In the genomic region with DNA sequence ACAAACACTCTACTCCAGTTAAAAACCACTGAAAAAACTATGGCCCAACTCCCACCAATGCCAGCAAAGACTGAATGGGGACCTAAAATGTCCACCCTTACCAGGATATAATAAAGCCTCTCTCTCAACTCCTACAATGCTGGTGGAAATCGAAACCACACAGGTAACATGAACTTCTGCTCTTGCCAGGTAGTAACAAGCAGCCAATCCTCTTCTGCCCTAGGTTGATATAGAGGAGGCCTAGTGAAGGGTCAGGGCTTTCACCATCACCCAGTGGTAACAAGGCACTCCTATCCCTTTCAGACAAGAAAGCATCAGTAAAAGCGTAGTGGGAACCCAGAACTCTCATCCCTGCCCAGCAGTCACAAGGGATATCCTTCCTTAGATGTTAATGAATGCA, we compare ENCODE assay signal across 17 cellular contexts. TPM values are rescaled to one million over a fixed set of nuclear protein-coding genes. Genes with fewer than 3 reads are reported as not detected.
DNase-seq lines count a peak whose midpoint lies in the region; ATAC-seq and TF ChIP-seq lines count a peak whose summit lies in the region.
"Had no signal": no experiment of that assay in that cellular context is flagged by ENCODE, and none has a peak within 500 bp of the region (broad histone marks: within the 10 kb centered on the region; RNA-seq: fewer than 3 reads in every experiment).

No MANE protein-coding gene starts in this region.

- H2BK12ac ChIP-seq in H9 (ENCODE audit: insufficient read length, low read depth, low read length): no peak overlapping the region

- H3K4me1 ChIP-seq in H9 (ENCODE audit: insufficient read depth, low read length): no peaks in the 10 kb centered on the region
- H3K4me1 ChIP-seq: esophagus squamous epithelium had no signal

- DNase-seq in activated CD4-positive, alpha-beta T cell treated with anti-CD3 and anti-CD28 coated beads, Interleukin-2, amount 10 ng/mL, durations not matched to agents 7 days and 5 days: no peak
- DNase-seq in activated CD4-positive, alpha-beta T cell treated with anti-CD3 and anti-CD28 coated beads, Interleukin-2, amount 50 U/mL, for 1 hour: no peak
- DNase-seq in H9: no peak
- no peak for DNase-seq in activated naive CD8-positive, alpha-beta T cell treated with anti-CD3 and anti-CD28 coated beads, Interleukin-2, amount 50 U/mL, for 24 hours
- DNase-seq in neural crest cell (ENCODE audit: low read depth, low spot score): no peak
- no peak for DNase-seq in head of caudate nucleus
- no peak for DNase-seq in lower leg skin (ENCODE audit: low spot score in 2 of 2)
- no peak for DNase-seq in AML-193 (lab: John Stamatoyannopoulos, UW)
- DNase-seq: ACHN; activated effector memory CD4-positive, alpha-beta T cell treated with Interleukin-2 at 50 U/mL for 16 hours; body of pancreas; esophagus squamous epithelium; NCI-H2081 treated with DMSO at 0.1 percent for 48 hours; stimulated activated CD4-positive, alpha-beta T cell treated with anti-CD3 and anti-CD28 coated beads, Interleukin-4, amount 100 ng/mL, for 4 hours had no signal

- H3K27ac ChIP-seq in H9 (ENCODE audit: insufficient read length, low read depth, low read length): no peak overlapping the region
- H3K27ac ChIP-seq: body of pancreas, esophagus squamous epithelium had no signal

- H3K27me3 Mint-ChIP-seq in activated CD4-positive, alpha-beta T cell treated with anti-CD3 and anti-CD28 coated beads, Interleukin-2, amount 10 ng/mL, durations not matched to agents 7 days and 5 days: no peaks in the 10 kb centered on the region
- H3K27me3 Mint-ChIP-seq in H9 (ENCODE audit: low read depth) (no peaks in the 10 kb centered on the region), neural crest cell (ENCODE audit: low read depth) (no peaks in the 10 kb centered on the region)
- no peaks in the 10 kb centered on the region for H3K27me3 Mint-ChIP-seq in activated naive CD8-positive, alpha-beta T cell treated with anti-CD3 and anti-CD28 coated beads, Interleukin-2, amount 50 U/mL, for 24 hours
- H3K27me3 Mint-ChIP-seq: dendritic cell treated with granulocyte-macrophage colony-stimulating factor and Interleukin-4, amounts not matched to agents 40 ng/mL and 50 ng/mL, for 4 days; type B pancreatic cell had no signal

- no peak for ATAC-seq in activated naive CD8-positive, alpha-beta T cell treated with anti-CD3 and anti-CD28 coated beads, Interleukin-2, amount 50 U/mL, for 24 hours
- ATAC-seq: body of pancreas, Right ventricle myocardium inferior had no signal

- no peaks in the 10 kb centered on the region for H3K9me3 ChIP-seq in H9 (ENCODE audit: control insufficient read depth, low read depth, low read length)
- H3K9me3 ChIP-seq: body of pancreas, esophagus squamous epithelium had no signal

- CTCF ChIA-PET in activated CD4-positive, alpha-beta T cell treated with anti-CD3 and anti-CD28 coated beads, Interleukin-2, amount 10 ng/mL, durations not matched to agents 7 days and 5 days (lab: Charles Lee): interaction anchor here (1.6 kb wide), 1 partner anchor 23 kb away, joined by 4 read pairs; a partner anchor contains a TSS

- H3K4me1 Mint-ChIP-seq in activated CD4-positive, alpha-beta T cell treated with anti-CD3 and anti-CD28 coated beads, Interleukin-2, amount 10 ng/mL, durations not matched to agents 7 days and 5 days: peaks cover 39% of the 10 kb centered on the region
- H3K4me1 Mint-ChIP-seq in H9 (peaks cover 18% of the 10 kb centered on the region in 2 experiments), neural crest cell (peaks cover 5% of the 10 kb centered on the region)
- H3K4me1 Mint-ChIP-seq in activated naive CD8-positive, alpha-beta T cell treated with anti-CD3 and anti-CD28 coated beads, Interleukin-2, amount 50 U/mL, for 24 hours: peaks cover 47% of the 10 kb centered on the region

- H2AFZ ChIP-seq in H9 (ENCODE audit: low read length): no peak overlapping the region

- no peak for TF ChIP-seq POLR2A in lower leg skin (IDR thresholded peaks at IDR 0.05)

- no peak overlapping the region for H4K8ac ChIP-seq in H9 (replicated peaks; ENCODE audit: insufficient read length, low read depth, low read length)

- no peaks in the 10 kb centered on the region for H3K23me2 ChIP-seq in H9 (ENCODE audit: insufficient read length, low read depth, low read length, poor library complexity, severe bottlenecking)

- H2BK120ac ChIP-seq in H9 (ENCODE audit: low read depth, low read length, poor library complexity, severe bottlenecking): no peak overlapping the region

- no peak overlapping the region for H2BK5ac ChIP-seq in H9 (ENCODE audit: insufficient read length, low read length)

- peak overlapping the region; percentile 0 for H3K27ac Mint-ChIP-seq in activated CD4-positive, alpha-beta T cell treated with anti-CD3 and anti-CD28 coated beads, Interleukin-2, amount 10 ng/mL, durations not matched to agents 7 days and 5 days
- H3K27ac Mint-ChIP-seq in H9 (peak overlapping the region; percentile 87 to 95 (median 93)), neural crest cell (ENCODE audit: unreplicated experiment) (peak overlapping the region; percentile 90)
- H3K27ac Mint-ChIP-seq in activated naive CD8-positive, alpha-beta T cell treated with anti-CD3 and anti-CD28 coated beads, Interleukin-2, amount 50 U/mL, for 24 hours: peak overlapping the region; percentile 37
- H3K27ac Mint-ChIP-seq: dendritic cell treated with granulocyte-macrophage colony-stimulating factor and Interleukin-4, amounts not matched to agents 40 ng/mL and 50 ng/mL, for 4 days; type B pancreatic cell had no signal

- H2BK20ac ChIP-seq in H9 (ENCODE audit: low read depth, low read length, poor library complexity, severe bottlenecking): no peak overlapping the region

- no peak overlapping the region for H3K4me3 ChIP-seq in lower leg skin (ENCODE audit: low read depth, poor library complexity, severe bottlenecking)
- H3K4me3 ChIP-seq: body of pancreas, esophagus squamous epithelium had no signal

- no peak overlapping the region for H3K18ac ChIP-seq in H9 (ENCODE audit: insufficient read length, low read depth, low read length)

- H3K4me3 Mint-ChIP-seq in activated CD4-positive, alpha-beta T cell treated with anti-CD3 and anti-CD28 coated beads, Interleukin-2, amount 10 ng/mL, durations not matched to agents 7 days and 5 days: no peak overlapping the region
- H3K4me3 Mint-ChIP-seq in H9: peak overlapping the region in 1 of 2 experiments; percentile 35; a peak in 2 of 5 replicates
- no peak overlapping the region for H3K4me3 Mint-ChIP-seq in activated naive CD8-positive, alpha-beta T cell treated with anti-CD3 and anti-CD28 coated beads, Interleukin-2, amount 50 U/mL, for 24 hours
- no peak overlapping the region for H3K4me3 Mint-ChIP-seq in neural crest cell
- H3K4me3 Mint-ChIP-seq: dendritic cell treated with granulocyte-macrophage colony-stimulating factor and Interleukin-4, amounts not matched to agents 40 ng/mL and 50 ng/mL, for 4 days; type B pancreatic cell had no signal

- POLR2A ChIA-PET in activated CD4-positive, alpha-beta T cell treated with anti-CD3 and anti-CD28 coated beads, Interleukin-2, amount 10 ng/mL, durations not matched to agents 7 days and 5 days (lab: Charles Lee): no interaction called here

- peaks cover 3% of the 10 kb centered on the region for H3K79me1 ChIP-seq in H9 (ENCODE audit: insufficient read depth, low read depth, low read length, poor library complexity, severe bottlenecking)

- TF ChIP-seq CTCF in H9 (conservative IDR thresholded peaks at IDR 0.05) (no peak), neural crest cell (conservative IDR thresholded peaks at IDR 0.05) (no peak), lower leg skin (IDR thresholded peaks at IDR 0.05) (no peak)

- no peak overlapping the region for H3K14ac ChIP-seq in H9 (ENCODE audit: insufficient read depth, low read length)

- no peak overlapping the region for H3T11ph ChIP-seq in H9 (ENCODE audit: low read length)

- H4K5ac ChIP-seq in H9 (ENCODE audit: insufficient read length, low read depth, low read length): no peak overlapping the region

- peaks cover 10% of the 10 kb centered on the region; the same call in 1 of the 2 replicates for H3K79me2 ChIP-seq in H9 (ENCODE audit: insufficient read depth, low read length)

- no peaks in the 10 kb centered on the region for H3K27me3 ChIP-seq in H9 (ENCODE audit: insufficient read depth, low read length)
- H3K27me3 ChIP-seq: esophagus squamous epithelium had no signal

- H3K9ac ChIP-seq in H9 (ENCODE audit: extremely low read depth, insufficient read length, low read length): no peak overlapping the region

- H4K91ac ChIP-seq in H9 (ENCODE audit: insufficient read length, low read depth, low read length): no peak overlapping the region

- H3K56ac ChIP-seq in H9 (ENCODE audit: insufficient read length, low read depth, low read length): no peak overlapping the region

- H2AK5ac ChIP-seq in H9 (ENCODE audit: insufficient read length, low read length): no peak overlapping the region

- H3K36me3 Mint-ChIP-seq in activated CD4-positive, alpha-beta T cell treated with anti-CD3 and anti-CD28 coated beads, Interleukin-2, amount 10 ng/mL, durations not matched to agents 7 days and 5 days (ENCODE audit: low read depth): peaks cover 47% of the 10 kb centered on the region
- peaks cover 29 to 52% (median 51%) of the 10 kb centered on the region in 3 experiments; a peak in 6 of 7 replicates for H3K36me3 Mint-ChIP-seq in H9 (ENCODE audit: insufficient read depth in 1 of 3, low read depth in 3 of 3)
- H3K36me3 Mint-ChIP-seq in activated naive CD8-positive, alpha-beta T cell treated with anti-CD3 and anti-CD28 coated beads, Interleukin-2, amount 50 U/mL, for 24 hours (ENCODE audit: low read depth): peaks cover 57% of the 10 kb centered on the region
- H3K36me3 Mint-ChIP-seq in neural crest cell (ENCODE audit: low read depth): peaks cover 24% of the 10 kb centered on the region

- H3K9me3 Mint-ChIP-seq in activated CD4-positive, alpha-beta T cell treated with anti-CD3 and anti-CD28 coated beads, Interleukin-2, amount 10 ng/mL, durations not matched to agents 7 days and 5 days: no peaks in the 10 kb centered on the region
- H3K9me3 Mint-ChIP-seq in H9: no peaks in the 10 kb centered on the region
- no peaks in the 10 kb centered on the region for H3K9me3 Mint-ChIP-seq in activated naive CD8-positive, alpha-beta T cell treated with anti-CD3 and anti-CD28 coated beads, Interleukin-2, amount 50 U/mL, for 24 hours
- H3K9me3 Mint-ChIP-seq in neural crest cell: no peaks in the 10 kb centered on the region
- H3K9me3 Mint-ChIP-seq: dendritic cell treated with granulocyte-macrophage colony-stimulating factor and Interleukin-4, amounts not matched to agents 40 ng/mL and 50 ng/mL, for 4 days; type B pancreatic cell had no signal

- no CpG with 5 or more reads among the region's 2 CpGs for WGBS in H9 (ENCODE audit: extremely low coverage, insufficient read length, low lambda C conversion rate)
- WGBS in lower leg skin, 2 donors: 98 to 100% methylated on average over 2 of the region's 2 CpGs

- H3K4ac ChIP-seq in H9 (ENCODE audit: low read depth, low read length): no peak overlapping the region

- H3K4me2 ChIP-seq in H9 (ENCODE audit: insufficient read depth, insufficient read length, low read length): no peak overlapping the region

- no peaks in the 10 kb centered on the region for H4K20me1 ChIP-seq in H9 (ENCODE audit: control insufficient read depth, insufficient read depth, insufficient read length)

- H2BK15ac ChIP-seq in H9 (ENCODE audit: low read depth, low read length): no peak overlapping the region

- H3K23ac ChIP-seq in H9 (ENCODE audit: insufficient read length, low read depth, low read length): no peak overlapping the region

- intact Hi-C loops in head of caudate nucleus (cut with DNase I): no loop called here
- intact Hi-C loops in lower leg skin (cut with DNase I; ENCODE audit: low total_unique reads): no loop called here

RNA-seq across cellular contexts. Expression of a gene that starts 22.6 kb away (rescaled TPM):
- total RNA-seq in activated CD4-positive, alpha-beta T cell treated with anti-CD3 and anti-CD28 coated beads, Interleukin-2, amount 10 ng/mL, durations not matched to agents 7 days and 5 days: 10 to 100 TPM; 22.1 to 24.9 TPM
- total RNA-seq in H9 (2021) (86.7 and 89.3 TPM in 2 replicates), neural crest cell (38.8 and 39.1 TPM in 2 replicates), lower leg skin (10 to 100 TPM; 31.8 to 64.5 (median 47.7) TPM)

RNA-seq across cellular contexts. Expression of a gene that starts 39.9 kb away (rescaled TPM):
- 1 to 10 TPM in 1 of 2 experiments, under 1 TPM in 1; 0.92 to 1.3 TPM for total RNA-seq in activated CD4-positive, alpha-beta T cell treated with anti-CD3 and anti-CD28 coated beads, Interleukin-2, amount 10 ng/mL, durations not matched to agents 7 days and 5 days
- total RNA-seq in H9 (2021) (10.5 and 13.2 TPM in 2 replicates), neural crest cell (20.4 and 21.8 TPM in 2 replicates), lower leg skin (10 to 100 TPM in 3 of 4 donors, 1 to 10 TPM in 1; 8.9 to 25.8 (median 13.8) TPM)

Comparison
In these comparisons a context has a peak if more than half of its experiments do, and no peak if none do; other contexts are left out.
1. H3K27ac Mint-ChIP-seq: peak in every context shown above with its lines; median percentile 93 in H9; 90 in neural crest cell; 37 in activated naive CD8-positive, alpha-beta T cell treated with anti-CD3 and anti-CD28 coated beads, Interleukin-2, amount 50 U/mL, for 24 hours; 0 in activated CD4-positive, alpha-beta T cell treated with anti-CD3 and anti-CD28 coated beads, Interleukin-2, amount 10 ng/mL, durations not matched to agents 7 days and 5 days.